Comparison of ENCODE assay signal across 18 cellular contexts in genomic region chr9:2041736-2042135, GRCh38. TPM values are rescaled to one million over a fixed set of nuclear protein-coding genes. Genes with fewer than 3 reads are reported as not detected.
DNase-seq lines count a peak whose midpoint lies in the region; ATAC-seq, FAIRE-seq and TF ChIP-seq lines count a peak whose summit lies in the region.
"Had no signal": no experiment of that assay in that cellular context is flagged by ENCODE, and none has a peak within 500 bp of the region (broad histone marks: within the 10 kb centered on the region; RNA-seq: fewer than 3 reads in every experiment).

No MANE protein-coding gene starts in this region.

- CTCF ChIA-PET in CD4-positive, alpha-beta T cell (lab: Charles Lee) = no interaction called here
- CTCF ChIA-PET in K562 (lab: Yijun Ruan, JAX; ENCODE audit: low intra/inter-chr PET ratio) = no interaction called here

- H3K4me1 Mint-ChIP-seq in CD4-positive, alpha-beta T cell (ENCODE audit: low read depth) = peaks cover 72% of the 10 kb centered on the region

- H3F3A ChIP-seq in smooth muscle cell (ENCODE audit: low read depth) = no peaks in the 10 kb centered on the region

- no peak for TF ChIP-seq EP300 in K562 (IDR thresholded peaks at IDR 0.05; ENCODE audit: low read length)

- POLR2A ChIA-PET in CD4-positive, alpha-beta T cell (lab: Charles Lee) = interaction anchor here (1.4 to 2.1 kb wide), 2 partner anchors 12 to 19 kb away, joined by 5 to 6 read pairs; no protein-coding TSS in a partner anchor
- POLR2A ChIA-PET in K562 (lab: Yijun Ruan, JAX) = interaction anchor here (0.7 to 1.7 kb wide), 4 partner anchors 10 to 74 kb away, joined by 3 to 7 read pairs (median 3); no protein-coding TSS in a partner anchor

- H3K27ac Mint-ChIP-seq in CD4-positive, alpha-beta T cell = peak overlapping the region; percentile 70
- H3K27ac Mint-ChIP-seq: HFFc6 had no signal

- no peak for TF ChIP-seq CTCF in CD4-positive, alpha-beta T cell (IDR thresholded peaks at IDR 0.05)
- TF ChIP-seq CTCF in K562 (IDR thresholded peaks at IDR 0.05 in 2 of 3, conservative IDR thresholded peaks at IDR 0.05 in 1 of 3; ENCODE audit: insufficient read depth in 2 of 3, low read depth in 1 of 3, low read length in 3 of 3) (no peak), smooth muscle cell (IDR thresholded peaks at IDR 0.05; ENCODE audit: borderline replicate concordance, insufficient read depth, poor library complexity, severe bottlenecking) (no peak)

- H3K4me1 ChIP-seq in K562 (replicated peaks in 1 of 2; ENCODE audit: control insufficient read depth in 2 of 2, insufficient read depth in 2 of 2, low read length in 2 of 2) (no peaks in the 10 kb centered on the region), smooth muscle cell (ENCODE audit: low read depth) (no peaks in the 10 kb centered on the region)

- in situ Hi-C loops in K562 (cut with MboI) = no loop called here

- H4K20me1 ChIP-seq in K562 (replicated peaks; ENCODE audit: control insufficient read depth, insufficient read depth, low read length) = no peaks in the 10 kb centered on the region
- peaks cover 17% of the 10 kb centered on the region for H4K20me1 ChIP-seq in smooth muscle cell (ENCODE audit: low read depth)

- ATAC-seq in CD4-positive, alpha-beta T cell (ENCODE audit: poor library complexity) = no peak
- ATAC-seq in K562 = no peak
- ATAC-seq: PC-3 had no signal

- no peak overlapping the region for H2AFZ ChIP-seq in K562 (ENCODE audit: low read depth, low read length)
- no peak overlapping the region for H2AFZ ChIP-seq in smooth muscle cell (ENCODE audit: low read depth)

- H3K4me3 ChIP-seq in K562 (no peak overlapping the region), smooth muscle cell (no peak overlapping the region)

- TF ChIP-seq POLR2A in GM12892 (IDR thresholded peaks at IDR 0.05; ENCODE audit: low read depth, low read length) (no peak; the same call in 1 of the 2 replicates), K562 (conservative IDR thresholded peaks at IDR 0.05) (no peak)

- whole genome bisulfite sequencing in K562 (ENCODE audit: insufficient coverage, low coverage, missing lambda C conversion rate) = 94% methylated on average over 2 of the region's 2 CpGs
- WGBS in smooth muscle cell (ENCODE audit: low lambda C conversion rate) = 63% methylated on average over 2 of the region's 2 CpGs

- TF ChIP-seq RAD21 in K562 (CRISPR knock-in tag; conservative IDR thresholded peaks at IDR 0.05 in 1 of 2, IDR thresholded peaks at IDR 0.05 in 1 of 2) = no peak

- no peaks in the 10 kb centered on the region for H3K9me1 ChIP-seq in K562 (ENCODE audit: control insufficient read depth, insufficient read depth, low read length)

- H3K27me3 ChIP-seq in CD4-positive, alpha-beta T cell (ENCODE audit: control insufficient read depth, insufficient read depth, low read length) = no peaks in the 10 kb centered on the region
- no peaks in the 10 kb centered on the region for H3K27me3 ChIP-seq in K562 (ENCODE audit: control insufficient read depth in 2 of 2, insufficient read depth in 2 of 2, low read length in 2 of 2)
- H3K27me3 ChIP-seq in smooth muscle cell (ENCODE audit: low read depth) = no peaks in the 10 kb centered on the region

- intact Hi-C loops in CD4-positive, alpha-beta T cell (cut with DNase I, micrococcal nuclease) = no loop called here
- intact Hi-C loops in K562 (cut with micrococcal nuclease) = no loop called here

- TSS peak; percentile 2 for BruUV-seq in K562 (replicated peaks; lab: Mats Ljungman, UMichigan)

- H3K9me3 Mint-ChIP-seq in CD4-positive, alpha-beta T cell = no peaks in the 10 kb centered on the region
- H3K9me3 Mint-ChIP-seq: HFFc6 had no signal

- H3K4me3 Mint-ChIP-seq in CD4-positive, alpha-beta T cell = no peak overlapping the region
- H3K4me3 Mint-ChIP-seq: HFFc6 had no signal

- H3K27me3 Mint-ChIP-seq in CD4-positive, alpha-beta T cell = no peaks in the 10 kb centered on the region

- no peak for DNase-seq in CD4-positive, alpha-beta T cell
- no peak for DNase-seq in GM12892 (ENCODE audit: insufficient read length)
- no peak for DNase-seq in K562 (ENCODE audit: extremely low read depth in 1 of 4, low spot score in 3 of 4)
- no peak for DNase-seq in smooth muscle cell (lab: John Stamatoyannopoulos, UW; ENCODE audit: unreplicated experiment)
- DNase-seq in RCC 7860 (ENCODE audit: low spot score) = no peak
- no peak for DNase-seq in iPS-NIHi7 (ENCODE audit: extremely low spot score)
- DNase-seq in NCI-H345 (lab: John Stamatoyannopoulos, UW) = no peak
- DNase-seq: DND-41, HFFc6, NCI-H1436, NCI-H2029, NCI-H2171, NCI-H446 treated with DMSO at 0.1 percent for 48 hours, NCI-H748 treated with DMSO at 0.1 percent for 48 hours, PC-3 had no signal

- no peaks in the 10 kb centered on the region for H3K9me3 ChIP-seq in CD4-positive, alpha-beta T cell (ENCODE audit: control insufficient read depth, low read length)
- H3K9me3 ChIP-seq in K562 (replicated peaks; ENCODE audit: control insufficient read depth, insufficient read depth, low read depth, low read length) (no peaks in the 10 kb centered on the region), smooth muscle cell (replicated peaks; ENCODE audit: low read depth) (no peaks in the 10 kb centered on the region)

- peaks cover 98% of the 10 kb centered on the region for H3K36me3 Mint-ChIP-seq in CD4-positive, alpha-beta T cell (ENCODE audit: low read depth)

- H3K36me3 ChIP-seq in K562 (ENCODE audit: control insufficient read depth, insufficient read depth, low read length) (peaks cover 58% of the 10 kb centered on the region; the same call in 2 of the 3 replicates), smooth muscle cell (ENCODE audit: low read depth) (peaks cover 3% of the 10 kb centered on the region)

- H3K27ac ChIP-seq in CD4-positive, alpha-beta T cell (ENCODE audit: low read depth, low read length) = no peak overlapping the region
- H3K27ac ChIP-seq in K562 (ENCODE audit: extremely low read depth, low read depth, low read length) = no peak overlapping the region
- peak overlapping the region; percentile 52 for H3K27ac ChIP-seq in smooth muscle cell (ENCODE audit: low read depth)
- H3K27ac ChIP-seq: KMS-11 had no signal

- no peaks in the 10 kb centered on the region; the same call in 2 of the 3 replicates for H3K79me2 ChIP-seq in K562 (ENCODE audit: control insufficient read depth, insufficient read depth, low read length)
- no peaks in the 10 kb centered on the region for H3K79me2 ChIP-seq in smooth muscle cell (ENCODE audit: low read depth)

- H3K4me2 ChIP-seq in K562 (ENCODE audit: insufficient read depth, low read length) = no peak overlapping the region
- H3K4me2 ChIP-seq in smooth muscle cell = no peak overlapping the region
- H3K4me2 ChIP-seq: KMS-11 had no signal

- FAIRE-seq in GM12892 (lab: Jason Lieb, UNC) = peak; percentile 68
- no peak for FAIRE-seq in K562 (lab: Jason Lieb, UNC)
- no peak for FAIRE-seq in RCC 7860 (lab: Jason Lieb, UNC)
- FAIRE-seq: G401.6, H54 had no signal

- no peak overlapping the region for H3K9ac ChIP-seq in K562 (ENCODE audit: insufficient read depth in 1 of 2, low read depth in 2 of 2, low read length in 2 of 2)
- no peak overlapping the region for H3K9ac ChIP-seq in smooth muscle cell (ENCODE audit: low read depth)
- H3K9ac ChIP-seq: KMS-11 had no signal

TF ChIP-seq in K562, 482 proteins besides CTCF, POLR2A, EP300 and RAD21 (continues in another document):
- TF ChIP-seq TSC22D4 (tag; IDR thresholded peaks at IDR 0.05) (no peak), CBX2 (IDR thresholded peaks at IDR 0.05; ENCODE audit: insufficient read depth, low read length, poor library complexity, severe bottlenecking) (no peak), RBM22 (IDR thresholded peaks at IDR 0.05; ENCODE audit: low read depth, low read length, poor library complexity, severe bottlenecking) (no peak), BRF1 (IDR thresholded peaks at IDR 0.05; ENCODE audit: borderline replicate concordance, extremely low read depth, insufficient read length) (no peak), KDM2B (CRISPR knock-in tag; IDR thresholded peaks at IDR 0.05) (no peak), PYGO2 (tag; IDR thresholded peaks at IDR 0.05) (no peak)
- TF ChIP-seq, protein P1, sequence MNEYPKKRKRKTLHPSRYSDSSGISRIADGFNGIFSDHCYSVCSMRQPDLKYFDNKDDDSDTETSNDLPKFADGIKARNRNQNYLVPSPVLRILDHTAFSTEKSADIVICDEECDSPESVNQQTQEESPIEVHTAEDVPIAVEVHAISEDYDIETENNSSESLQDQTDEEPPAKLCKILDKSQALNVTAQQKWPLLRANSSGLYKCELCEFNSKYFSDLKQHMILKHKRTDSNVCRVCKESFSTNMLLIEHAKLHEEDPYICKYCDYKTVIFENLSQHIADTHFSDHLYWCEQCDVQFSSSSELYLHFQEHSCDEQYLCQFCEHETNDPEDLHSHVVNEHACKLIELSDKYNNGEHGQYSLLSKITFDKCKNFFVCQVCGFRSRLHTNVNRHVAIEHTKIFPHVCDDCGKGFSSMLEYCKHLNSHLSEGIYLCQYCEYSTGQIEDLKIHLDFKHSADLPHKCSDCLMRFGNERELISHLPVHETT (CRISPR knock-in tag; conservative IDR thresholded peaks at IDR 0.05 in 1 of 2, IDR thresholded peaks at IDR 0.05 in 1 of 2) = no peak

RNA-seq across cellular contexts. Expression of gene SMARCA2, which starts 26.6 kb away (rescaled TPM):
- 100 to 1,000 TPM; 268 to 272 TPM for total RNA-seq in CD4-positive, alpha-beta T cell
- polyA plus RNA-seq in GM12892 (2012; ENCODE audit: missing spikeins) = 197 TPM
- total RNA-seq in K562 (2011; cell fraction: chromatin; rRNA removed; ENCODE audit: low replicate concordance) = 79.2 and 117 TPM in 2 replicates
- total RNA-seq in K562 (2011; cell fraction: nucleolus; rRNA removed) = 31.4 and 47.4 TPM in 2 replicates
- total RNA-seq in K562 (2011; cell fraction: nucleoplasm; rRNA removed) = 67.2 and 80.6 TPM in 2 replicates
- total RNA-seq in K562 (2014; rRNA removed) = 21.2 and 23.7 TPM in 2 replicates
- 32.6 and 34.9 TPM in 2 replicates for total RNA-seq in K562 (2014; rRNA removed; fragmentation: Illumina TruSeq; extraction: Trizol)
- 30.1 and 32.9 TPM in 2 replicates for total RNA-seq in K562 (2015; rRNA removed; fragmentation: Illumina TruSeq; extraction: Trizol)
- total RNA-seq in K562 (2021) = 34.8 and 35.0 TPM in 2 replicates
- 28.8 and 45.9 TPM in 2 replicates for polyA plus RNA-seq in K562 (2011; rRNA removed)
- polyA plus RNA-seq in K562 (2011; cell fraction: cytosol; rRNA removed) = 40.2 and 49.5 TPM in 2 replicates
- polyA plus RNA-seq in K562 (2011; cell fraction: nucleus; rRNA removed) = 66.9 and 68.6 TPM in 2 replicates
- 25.1 and 25.2 TPM in 2 replicates for polyA plus RNA-seq in K562 (2012)
- polyA plus RNA-seq in K562 (2014; fragmentation: Illumina TruSeq; extraction: Trizol) = 25.5 and 27.8 TPM in 2 replicates
- 1 to 10 TPM; 8.0 to 8.3 TPM for polyA plus RNA-seq in K562 (2014; fragmentation: Nextera tagmentation; extraction: Ambion mirVana)
- 17.8 and 20.4 TPM in 2 replicates for polyA plus RNA-seq in K562 (2014; rRNA removed)
- 74.8 and 99.3 TPM in 2 replicates for polyA minus RNA-seq in K562 (2011; rRNA and poly(A)+ RNA removed)
- polyA minus RNA-seq in K562 (2011; cell fraction: cytosol; rRNA and poly(A)+ RNA removed) = 22.7 and 27.1 TPM in 2 replicates
- polyA minus RNA-seq in K562 (2011; cell fraction: nucleus; rRNA and poly(A)+ RNA removed) = 84.8 and 137 TPM in 2 replicates
- 61.7 and 70.3 TPM in 2 replicates for total RNA-seq in smooth muscle cell
- polyA plus RNA-seq in smooth muscle cell = 27.7 and 29.3 TPM in 2 replicates
